In the genomic region with DNA sequence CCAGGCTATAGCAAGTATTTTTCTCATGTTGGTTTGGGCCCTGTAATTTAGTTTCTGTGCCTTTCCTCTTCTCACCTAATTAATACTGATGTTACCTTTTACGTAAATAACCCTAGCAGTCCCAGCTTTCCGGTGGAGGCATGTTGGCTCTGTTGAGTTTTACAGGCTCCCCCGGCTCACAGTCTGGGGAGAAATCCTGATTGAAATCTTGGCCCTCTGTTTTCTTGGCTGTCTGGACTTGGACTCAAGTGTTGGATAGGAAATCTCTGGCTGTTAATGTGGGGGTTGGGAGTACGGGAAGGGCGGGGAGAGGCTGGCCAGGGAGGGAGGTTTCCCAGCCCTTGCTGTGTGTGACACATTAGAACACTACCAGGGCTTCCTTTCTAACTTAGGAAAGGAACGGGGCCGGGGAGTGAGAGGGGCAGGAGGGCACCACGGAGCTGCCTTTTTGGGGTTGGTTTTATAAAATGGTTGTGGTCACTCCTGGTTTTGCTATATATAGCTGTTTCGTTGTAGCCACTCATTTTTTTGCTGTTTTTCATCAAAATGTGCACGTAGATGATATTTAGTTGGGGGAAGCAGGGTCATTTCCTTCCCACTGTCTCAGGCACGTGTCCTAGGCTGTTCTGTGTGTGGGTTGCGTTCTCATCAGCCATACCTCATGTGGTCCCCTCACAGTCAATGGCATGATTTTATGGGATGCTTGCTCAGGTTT, we compare ENCODE assay signal across 9 cellular contexts. TPM values are rescaled to one million over a fixed set of nuclear protein-coding genes. Genes with fewer than 3 reads are reported as not detected.
DNase-seq lines count a peak whose midpoint lies in the region; ATAC-seq and TF ChIP-seq lines count a peak whose summit lies in the region.
"Had no signal": no experiment of that assay in that cellular context is flagged by ENCODE, and none has a peak within 500 bp of the region (broad histone marks: within the 10 kb centered on the region; RNA-seq: fewer than 3 reads in every experiment).

No MANE protein-coding gene starts in this region.

- peak; percentile 39 for ATAC-seq in GM21529 (IDR thresholded peaks at IDR 0.05; ENCODE audit: unreplicated experiment)
- peak; percentile 61 for ATAC-seq in omental fat pad (ENCODE audit: low FRiP score)
- no peak for ATAC-seq in GM21447 (IDR thresholded peaks at IDR 0.05; ENCODE audit: unreplicated experiment)

- DNase-seq in A172 (ENCODE audit: low spot score) (peak; percentile 87), NCI-H69 (lab: John Stamatoyannopoulos, UW) (peak; percentile 64), fibroblast of peridontal ligament (ENCODE audit: extremely low read depth) (peak; percentile 68), omental fat pad (ENCODE audit: low spot score) (no peak), GM10266 (ENCODE audit: extremely low spot score) (no peak), activated gamma-delta T cell treated with Interleukin-2 at 50 U/mL for 16 hours (no peak)
- DNase-seq: CD4-positive, CD25-positive, alpha-beta regulatory T cell had no signal

- TF ChIP-seq CTCF in omental fat pad (IDR thresholded peaks at IDR 0.05) (no peak), GM10266 (IDR thresholded peaks at IDR 0.05; ENCODE audit: control insufficient read depth, insufficient read depth, low read depth, missing control alignments) (no peak)

RNA-seq across cellular contexts. Expression of a gene that starts 10.9 kb away (rescaled TPM):
- 120 and 180 TPM in 2 replicates for total RNA-seq in A172 (2014; rRNA removed; shearing (Covaris generic))
- total RNA-seq in omental fat pad: 100 to 1,000 TPM; 125 to 370 (median 193) TPM

Comparison
In these comparisons a context has a peak if more than half of its experiments do, and no peak if none do; other contexts are left out.
1. DNase-seq: peak in A172 (single experiment), NCI-H69 (single experiment) and fibroblast of peridontal ligament (single experiment); none in omental fat pad (single experiment), GM10266 (single experiment) and activated gamma-delta T cell treated with Interleukin-2 at 50 U/mL for 16 hours (single experiment).